ENCODE assay signal across 10 cellular contexts in the genomic region with DNA sequence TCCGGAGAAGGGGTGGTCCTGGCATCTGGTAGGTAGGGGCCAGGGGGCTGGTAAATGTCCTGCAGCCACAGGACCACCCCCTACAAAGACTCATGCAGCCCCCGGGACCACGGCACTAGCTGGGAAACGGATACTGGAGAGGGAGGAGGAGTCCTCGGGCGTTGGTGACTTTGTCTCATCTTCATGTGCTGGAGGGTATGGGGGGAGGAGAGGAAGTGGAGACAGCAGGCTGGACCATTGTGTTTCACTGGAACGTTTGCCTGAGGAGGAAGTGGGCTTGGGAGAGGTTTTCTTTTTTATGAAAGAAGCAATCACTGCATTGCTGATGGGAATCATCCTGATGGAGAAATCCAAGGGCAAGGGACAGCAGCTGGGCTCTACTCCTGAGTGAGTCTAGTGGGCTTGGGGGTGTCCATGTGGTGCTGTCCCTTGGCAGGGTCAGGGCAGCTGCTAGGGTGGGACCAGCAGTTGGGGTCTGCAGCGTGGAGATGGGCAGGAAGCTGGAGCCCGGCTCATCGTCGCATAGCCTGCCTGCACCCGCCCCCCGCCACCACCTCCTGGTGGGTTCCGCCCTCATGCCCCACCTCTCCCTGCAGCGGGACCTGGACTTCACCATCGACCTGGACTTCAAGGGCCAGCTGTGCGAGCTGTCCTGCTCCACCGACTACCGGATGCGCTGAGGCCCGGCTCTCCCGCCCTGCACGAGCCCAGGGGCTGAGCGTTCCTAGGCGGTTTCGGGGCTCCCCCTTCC. TPM values are rescaled to one million over a fixed set of nuclear protein-coding genes. Genes with fewer than 3 reads are reported as not detected.
DNase-seq lines count a peak whose midpoint lies in the region; ATAC-seq and TF ChIP-seq lines count a peak whose summit lies in the region.
"Had no signal": no experiment of that assay in that cellular context is flagged by ENCODE, and none has a peak within 500 bp of the region (broad histone marks: within the 10 kb centered on the region; RNA-seq: fewer than 3 reads in every experiment).

No MANE protein-coding gene starts in this region.

- H3K9me3 ChIP-seq in PC-3 (ENCODE audit: low read length) (no peaks in the 10 kb centered on the region), Caco-2 (no peaks in the 10 kb centered on the region)

- H3K4me2 ChIP-seq in PC-3 (ENCODE audit: low read length), result no peak overlapping the region

- H3K4me3 ChIP-seq in PC-3 (ENCODE audit: low read length), result no peak overlapping the region
- no peak overlapping the region for H3K4me3 ChIP-seq in Caco-2 (ENCODE audit: low read depth, low read length)

- no peak for DNase-seq in activated naive CD4-positive, alpha-beta T cell treated with anti-CD3 and anti-CD28 coated beads, Interleukin-2, amount 10 ng/mL, durations not matched to agents 7 days and 5 days
- no peak for DNase-seq in activated naive CD4-positive, alpha-beta T cell treated with anti-CD3 and anti-CD28 coated beads for 36 hours
- peak; percentile 31 for DNase-seq in PC-3
- DNase-seq in iPS-NIHi11 (ENCODE audit: low spot score), result peak; percentile 17
- peak; percentile 68 for DNase-seq in type B pancreatic cell (ENCODE audit: extremely low spot score, unreplicated experiment)
- DNase-seq in GDM1 (lab: John Stamatoyannopoulos, UW), result no peak
- DNase-seq in Caco-2, result no peak
- DNase-seq: NCI-H2029 treated with DMSO at 0.1 percent for 48 hours had no signal

- peaks cover 19% of the 10 kb centered on the region for H3K4me1 ChIP-seq in PC-3 (ENCODE audit: insufficient read depth, low read length)
- no peaks in the 10 kb centered on the region for H3K4me1 ChIP-seq in Caco-2

- no peak overlapping the region for H3K4me3 Mint-ChIP-seq in activated naive CD4-positive, alpha-beta T cell treated with anti-CD3 and anti-CD28 coated beads, Interleukin-2, amount 10 ng/mL, durations not matched to agents 7 days and 5 days
- H3K4me3 Mint-ChIP-seq in activated naive CD4-positive, alpha-beta T cell treated with anti-CD3 and anti-CD28 coated beads for 36 hours, result no peak overlapping the region
- H3K4me3 Mint-ChIP-seq in type B pancreatic cell, result peak overlapping the region; percentile 55
- no peak overlapping the region for H3K4me3 Mint-ChIP-seq in Caco-2 (ENCODE audit: unreplicated experiment)
- H3K4me3 Mint-ChIP-seq: IgD-negative memory B cell had no signal

- H3K9me3 Mint-ChIP-seq in activated naive CD4-positive, alpha-beta T cell treated with anti-CD3 and anti-CD28 coated beads, Interleukin-2, amount 10 ng/mL, durations not matched to agents 7 days and 5 days, result no peaks in the 10 kb centered on the region
- no peaks in the 10 kb centered on the region for H3K9me3 Mint-ChIP-seq in activated naive CD4-positive, alpha-beta T cell treated with anti-CD3 and anti-CD28 coated beads for 36 hours
- H3K9me3 Mint-ChIP-seq in type B pancreatic cell (no peaks in the 10 kb centered on the region), Caco-2 (ENCODE audit: unreplicated experiment) (no peaks in the 10 kb centered on the region)
- H3K9me3 Mint-ChIP-seq: IgD-negative memory B cell had no signal

- no peaks in the 10 kb centered on the region for H3K9me2 ChIP-seq in PC-3 (replicated peaks; ENCODE audit: low read length)

- peaks cover 35% of the 10 kb centered on the region for H3K4me1 Mint-ChIP-seq in activated naive CD4-positive, alpha-beta T cell treated with anti-CD3 and anti-CD28 coated beads, Interleukin-2, amount 10 ng/mL, durations not matched to agents 7 days and 5 days
- H3K4me1 Mint-ChIP-seq in activated naive CD4-positive, alpha-beta T cell treated with anti-CD3 and anti-CD28 coated beads for 36 hours (ENCODE audit: low read depth), result peaks cover 31% of the 10 kb centered on the region
- H3K4me1 Mint-ChIP-seq in type B pancreatic cell (ENCODE audit: unreplicated experiment), result peaks cover 20% of the 10 kb centered on the region
- peaks cover 14% of the 10 kb centered on the region for H3K4me1 Mint-ChIP-seq in Caco-2 (ENCODE audit: low read depth, unreplicated experiment)

- peaks cover 32% of the 10 kb centered on the region for H3K27me3 Mint-ChIP-seq in activated naive CD4-positive, alpha-beta T cell treated with anti-CD3 and anti-CD28 coated beads, Interleukin-2, amount 10 ng/mL, durations not matched to agents 7 days and 5 days
- H3K27me3 Mint-ChIP-seq in activated naive CD4-positive, alpha-beta T cell treated with anti-CD3 and anti-CD28 coated beads for 36 hours (ENCODE audit: low read depth), result peaks cover 13% of the 10 kb centered on the region
- H3K27me3 Mint-ChIP-seq in type B pancreatic cell, result peaks cover 9% of the 10 kb centered on the region
- H3K27me3 Mint-ChIP-seq in Caco-2 (ENCODE audit: insufficient read depth, unreplicated experiment), result no peaks in the 10 kb centered on the region

- CTCF ChIA-PET in activated naive CD4-positive, alpha-beta T cell treated with anti-CD3 and anti-CD28 coated beads, Interleukin-2, amount 10 ng/mL, durations not matched to agents 7 days and 5 days (lab: Charles Lee), result interaction anchor here (1.7 kb wide), 1 partner anchor 12 kb away, joined by 5 read pairs; no protein-coding TSS in a partner anchor
- CTCF ChIA-PET in activated naive CD4-positive, alpha-beta T cell treated with anti-CD3 and anti-CD28 coated beads for 36 hours (lab: Charles Lee), result interaction anchor here (0.8 kb wide), 1 partner anchor 30 kb away, joined by 3 read pairs; no protein-coding TSS in a partner anchor
- CTCF ChIA-PET in PC-3 (lab: Charles Lee) (no interaction called here), Caco-2 (lab: Charles Lee) (interaction anchor here (1.1 kb wide), 1 partner anchor 53 kb away, joined by 3 read pairs; no protein-coding TSS in a partner anchor)

- no peak overlapping the region for H3K27ac ChIP-seq in PC-3 (ENCODE audit: low read length)

- BruUV-seq in PC-3 (replicated peaks; lab: Mats Ljungman, UMichigan), result no TSS peak
- no TSS peak for BruUV-seq in Caco-2 (replicated peaks; lab: Mats Ljungman, UMichigan)

- TF ChIP-seq CTCF in PC-3 (conservative IDR thresholded peaks at IDR 0.05; ENCODE audit: low read depth, low read length) (no peak), type B pancreatic cell (conservative IDR thresholded peaks at IDR 0.05) (no peak), Caco-2 (IDR thresholded peaks at IDR 0.05; ENCODE audit: insufficient read depth in 1 of 2, low read depth in 1 of 2, low read length in 1 of 2, severe bottlenecking in 1 of 2, unreplicated experiment in 1 of 2) (no peak)

- POLR2A ChIA-PET in PC-3 (lab: Charles Lee; ENCODE audit: unreplicated experiment) (no interaction called here), Caco-2 (lab: Charles Lee) (no interaction called here)

- no peaks in the 10 kb centered on the region for H3K79me2 ChIP-seq in PC-3 (ENCODE audit: low read length)

- intact Hi-C loops in activated naive CD4-positive, alpha-beta T cell treated with anti-CD3 and anti-CD28 coated beads for 36 hours (cut with micrococcal nuclease), result no loop called here
- intact Hi-C loops in PC-3 (cut with micrococcal nuclease), result no loop called here
- intact Hi-C loops in Caco-2 (cut with micrococcal nuclease; ENCODE audit: unreplicated experiment), result no loop called here

- no peak for ATAC-seq in PC-3
- no peak for ATAC-seq in GM21360 (IDR thresholded peaks at IDR 0.05; ENCODE audit: unreplicated experiment)

- no peak overlapping the region for H2AFZ ChIP-seq in PC-3 (ENCODE audit: low read length)

- H3K36me3 ChIP-seq in PC-3 (ENCODE audit: low read depth, low read length) (peaks cover 31% of the 10 kb centered on the region), Caco-2 (ENCODE audit: control insufficient read depth, insufficient read depth, low read length) (peaks cover 3% of the 10 kb centered on the region; the same call in 1 of the 2 replicates)

- no peak overlapping the region for H3K9ac ChIP-seq in PC-3 (ENCODE audit: low read length)

- peaks cover 38% of the 10 kb centered on the region for H3K36me3 Mint-ChIP-seq in activated naive CD4-positive, alpha-beta T cell treated with anti-CD3 and anti-CD28 coated beads, Interleukin-2, amount 10 ng/mL, durations not matched to agents 7 days and 5 days
- peaks cover 29% of the 10 kb centered on the region for H3K36me3 Mint-ChIP-seq in activated naive CD4-positive, alpha-beta T cell treated with anti-CD3 and anti-CD28 coated beads for 36 hours (ENCODE audit: low read depth)
- H3K36me3 Mint-ChIP-seq in type B pancreatic cell (peaks cover 11% of the 10 kb centered on the region), Caco-2 (ENCODE audit: insufficient read depth, unreplicated experiment) (peaks cover 97% of the 10 kb centered on the region)

- peak overlapping the region; percentile 47 for H3K27ac Mint-ChIP-seq in activated naive CD4-positive, alpha-beta T cell treated with anti-CD3 and anti-CD28 coated beads, Interleukin-2, amount 10 ng/mL, durations not matched to agents 7 days and 5 days
- no peak overlapping the region for H3K27ac Mint-ChIP-seq in activated naive CD4-positive, alpha-beta T cell treated with anti-CD3 and anti-CD28 coated beads for 36 hours
- H3K27ac Mint-ChIP-seq in type B pancreatic cell (no peak overlapping the region), Caco-2 (ENCODE audit: unreplicated experiment) (no peak overlapping the region)
- H3K27ac Mint-ChIP-seq: IgD-negative memory B cell had no signal

- peaks cover 14% of the 10 kb centered on the region; the same call in 1 of the 2 replicates for H4K20me1 ChIP-seq in PC-3 (ENCODE audit: low read length)

- no peaks in the 10 kb centered on the region for H3F3A ChIP-seq in PC-3 (ENCODE audit: low read length, unreplicated experiment)

- H3K27me3 ChIP-seq in PC-3 (ENCODE audit: low read length), result no peaks in the 10 kb centered on the region
- no peaks in the 10 kb centered on the region for H3K27me3 ChIP-seq in Caco-2 (replicated peaks; ENCODE audit: control insufficient read depth, insufficient read depth, low read length)

RNA-seq across cellular contexts. Expression of a gene that starts 1.7 kb away (rescaled TPM):
- 1 to 10 TPM; 1.4 to 1.8 TPM for total RNA-seq in activated naive CD4-positive, alpha-beta T cell treated with anti-CD3 and anti-CD28 coated beads for 36 hours
- total RNA-seq in PC-3 (2014; rRNA removed) (5.0 and 6.3 TPM in 2 replicates), type B pancreatic cell (ENCODE audit: low replicate concordance) (1.7 and 3.2 TPM in 2 replicates), Caco-2 (2022) (8.5 and 10.4 TPM in 2 replicates)

RNA-seq across cellular contexts. Expression of a gene that starts 3.2 kb away (rescaled TPM):
- total RNA-seq in activated naive CD4-positive, alpha-beta T cell treated with anti-CD3 and anti-CD28 coated beads for 36 hours, result under 1 TPM; 0.32 to 0.48 TPM
- total RNA-seq in PC-3 (2014; rRNA removed), result 11.5 and 13.6 TPM in 2 replicates
- total RNA-seq in type B pancreatic cell (ENCODE audit: low replicate concordance), result 7.8 and 65.0 TPM in 2 replicates
- 1.9 and 2.0 TPM in 2 replicates for total RNA-seq in Caco-2 (2022)

RNA-seq across cellular contexts. Expression of a gene that starts 10.7 kb away (rescaled TPM):
- 100 to 1,000 TPM; 380 to 394 TPM for total RNA-seq in activated naive CD4-positive, alpha-beta T cell treated with anti-CD3 and anti-CD28 coated beads for 36 hours
- total RNA-seq in PC-3 (2014; rRNA removed) (625 and 761 TPM in 2 replicates), type B pancreatic cell (ENCODE audit: low replicate concordance) (131 and 195 TPM in 2 replicates), Caco-2 (2022) (326 and 343 TPM in 2 replicates)

RNA-seq across cellular contexts. Expression of a gene that starts 22.0 kb away (rescaled TPM):
- total RNA-seq in activated naive CD4-positive, alpha-beta T cell treated with anti-CD3 and anti-CD28 coated beads for 36 hours, result 10 to 100 TPM; 70.5 to 75.6 TPM
- 82.5 and 104 TPM in 2 replicates for total RNA-seq in PC-3 (2014; rRNA removed)
- total RNA-seq in type B pancreatic cell (ENCODE audit: low replicate concordance), result 40.8 and 49.2 TPM in 2 replicates
- total RNA-seq in Caco-2 (2022), result 103 and 111 TPM in 2 replicates

RNA-seq across cellular contexts. Expression of a gene that starts 22.1 kb away (rescaled TPM):
- total RNA-seq in activated naive CD4-positive, alpha-beta T cell treated with anti-CD3 and anti-CD28 coated beads for 36 hours, result 10 to 100 TPM; 85.2 to 97.8 TPM
- total RNA-seq in PC-3 (2014; rRNA removed), result 223 and 236 TPM in 2 replicates
- total RNA-seq in type B pancreatic cell (ENCODE audit: low replicate concordance), result 81.4 and 86.6 TPM in 2 replicates
- 125 and 131 TPM in 2 replicates for total RNA-seq in Caco-2 (2022)

Comparison
In these comparisons a context has a peak if more than half of its experiments do, and no peak if none do; other contexts are left out.
1. DNase-seq: peak in PC-3 (single experiment), iPS-NIHi11 (single experiment) and type B pancreatic cell (single experiment); none in activated naive CD4-positive, alpha-beta T cell treated with anti-CD3 and anti-CD28 coated beads, Interleukin-2, amount 10 ng/mL, durations not matched to agents 7 days and 5 days (single experiment), activated naive CD4-positive, alpha-beta T cell treated with anti-CD3 and anti-CD28 coated beads for 36 hours (single experiment), GDM1 (single experiment) and Caco-2 (0 of 2).